In genomic region chr17:70702683-70703255, GRCh38 we compare ENCODE assay signal across 1 cellular context.
TF ChIP-seq lines count a peak whose summit lies in the region.

No MANE protein-coding gene starts in this region.

TF ChIP-seq in GM12878, 131 proteins besides CTCF, POLR2A, EP300 and RAD21 (continued from another document):
- TF ChIP-seq MEF2B (IDR thresholded peaks at IDR 0.05; ENCODE audit: partially characterized antibody, poor library complexity, severe bottlenecking) (peak; percentile 60), RFX5 (IDR thresholded peaks at IDR 0.05; ENCODE audit: low read depth, low read length) (no peak), RELB (IDR thresholded peaks at IDR 0.05; ENCODE audit: low read depth) (peak; percentile 25; the same call in 1 of the 2 replicates), CBX3 (IDR thresholded peaks at IDR 0.05; ENCODE audit: borderline replicate concordance, low read depth) (no peak), USF2 (IDR thresholded peaks at IDR 0.05; ENCODE audit: borderline replicate concordance, low read depth, low read length) (no peak)
